ENCODE assay signal across 8 cellular contexts in the genomic region with DNA sequence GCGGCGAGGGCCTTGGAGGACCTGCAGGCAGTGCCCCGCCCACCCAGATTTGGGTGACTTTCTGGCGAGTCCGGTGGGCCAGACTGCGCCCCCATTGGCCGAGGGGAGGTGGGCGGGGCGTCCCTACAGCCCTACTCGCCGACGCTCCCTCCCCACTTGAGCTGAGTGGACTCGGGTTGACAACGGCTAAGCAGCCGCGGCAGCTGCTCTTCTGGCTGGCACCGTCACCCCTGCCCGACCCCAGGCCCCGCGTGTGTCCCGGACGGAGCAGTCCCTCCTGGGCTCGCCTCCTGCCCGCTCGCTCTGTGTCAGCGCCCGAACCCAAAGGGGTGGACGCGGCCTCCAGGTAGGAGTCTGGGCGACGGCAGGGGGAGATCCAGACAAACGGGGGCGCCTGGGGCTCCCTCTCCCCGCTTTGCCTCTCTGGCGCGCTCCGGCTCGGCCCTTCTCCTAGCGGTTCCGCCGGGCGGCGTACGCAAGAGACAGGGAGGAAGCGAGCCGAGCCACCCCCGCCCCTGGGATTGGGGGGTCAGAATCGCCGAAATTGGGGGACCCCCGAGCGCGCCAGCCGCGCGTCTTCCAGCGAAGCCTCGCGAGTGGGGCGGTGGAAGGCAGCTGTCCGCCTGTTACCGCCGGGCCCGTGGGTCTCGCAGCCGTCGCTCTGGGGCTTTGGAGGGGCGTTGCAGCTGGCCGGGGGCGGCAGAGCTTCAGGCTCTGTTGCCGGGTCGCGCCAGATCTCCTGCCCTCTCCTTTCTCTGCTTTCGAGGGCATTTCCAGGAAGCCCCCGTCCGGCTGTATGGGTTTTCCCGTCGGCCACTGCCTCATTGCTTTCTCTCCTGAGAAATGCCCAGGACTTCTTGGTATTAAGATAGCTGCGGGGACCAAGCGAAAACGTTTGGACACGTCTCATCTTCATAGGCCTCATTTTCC. TPM values are rescaled to one million over a fixed set of nuclear protein-coding genes. Genes with fewer than 3 reads are reported as not detected.
DNase-seq lines count a peak whose midpoint lies in the region; ATAC-seq lines count a peak whose summit lies in the region.

No MANE protein-coding gene starts in this region.

- peak; percentile 51 for ATAC-seq in GM19397 (IDR thresholded peaks at IDR 0.05; ENCODE audit: unreplicated experiment)

- H3K4me3 ChIP-seq in iPS-18c (ENCODE audit: insufficient read depth, low read depth, low read length): peak overlapping the region; percentile 51

- peaks cover 7% of the 10 kb centered on the region for H3K9me3 ChIP-seq in iPS-18c (ENCODE audit: control insufficient read depth, insufficient read depth, low read length)

- DNase-seq in AG20443 (ENCODE audit: low spot score): peak; percentile 87
- DNase-seq in NOMO-1 (lab: John Stamatoyannopoulos, UW; ENCODE audit: unreplicated experiment in 2 of 2): peak; percentile 41 to 46
- peak; percentile 13 to 30 for DNase-seq in T47D (ENCODE audit: low read depth in 1 of 2, low spot score in 1 of 2)
- peak; percentile 33 for DNase-seq in renal cortical epithelial cell (ENCODE audit: low read depth)
- DNase-seq in SIG-M5 treated with dmso at 0.1 percent for 504 hours (lab: John Stamatoyannopoulos, UW; ENCODE audit: unreplicated experiment): no peak
- no peak for DNase-seq in stimulated activated naive CD4-positive, alpha-beta T cell (lab: John Stamatoyannopoulos, UW)

- in situ Hi-C loops in T47D (cut with HindIII; ENCODE audit: low pct_unique_long_range_greater_than_20kb, low sequenced_read_pairs): no loop called here

RNA-seq across cellular contexts. Expression of gene STARD8, which starts 46.3 kb away (rescaled TPM):
- 8.2 and 19.7 TPM in 2 replicates for total RNA-seq in renal cortical epithelial cell

Comparison
In these comparisons a context has a peak if more than half of its experiments do, and no peak if none do; other contexts are left out.
1. DNase-seq: peak in AG20443 (single experiment), NOMO-1 (2 of 2), T47D (2 of 2) and renal cortical epithelial cell (single experiment); none in SIG-M5 treated with dmso at 0.1 percent for 504 hours (single experiment) and stimulated activated naive CD4-positive, alpha-beta T cell (0 of 6).